In the genomic region with DNA sequence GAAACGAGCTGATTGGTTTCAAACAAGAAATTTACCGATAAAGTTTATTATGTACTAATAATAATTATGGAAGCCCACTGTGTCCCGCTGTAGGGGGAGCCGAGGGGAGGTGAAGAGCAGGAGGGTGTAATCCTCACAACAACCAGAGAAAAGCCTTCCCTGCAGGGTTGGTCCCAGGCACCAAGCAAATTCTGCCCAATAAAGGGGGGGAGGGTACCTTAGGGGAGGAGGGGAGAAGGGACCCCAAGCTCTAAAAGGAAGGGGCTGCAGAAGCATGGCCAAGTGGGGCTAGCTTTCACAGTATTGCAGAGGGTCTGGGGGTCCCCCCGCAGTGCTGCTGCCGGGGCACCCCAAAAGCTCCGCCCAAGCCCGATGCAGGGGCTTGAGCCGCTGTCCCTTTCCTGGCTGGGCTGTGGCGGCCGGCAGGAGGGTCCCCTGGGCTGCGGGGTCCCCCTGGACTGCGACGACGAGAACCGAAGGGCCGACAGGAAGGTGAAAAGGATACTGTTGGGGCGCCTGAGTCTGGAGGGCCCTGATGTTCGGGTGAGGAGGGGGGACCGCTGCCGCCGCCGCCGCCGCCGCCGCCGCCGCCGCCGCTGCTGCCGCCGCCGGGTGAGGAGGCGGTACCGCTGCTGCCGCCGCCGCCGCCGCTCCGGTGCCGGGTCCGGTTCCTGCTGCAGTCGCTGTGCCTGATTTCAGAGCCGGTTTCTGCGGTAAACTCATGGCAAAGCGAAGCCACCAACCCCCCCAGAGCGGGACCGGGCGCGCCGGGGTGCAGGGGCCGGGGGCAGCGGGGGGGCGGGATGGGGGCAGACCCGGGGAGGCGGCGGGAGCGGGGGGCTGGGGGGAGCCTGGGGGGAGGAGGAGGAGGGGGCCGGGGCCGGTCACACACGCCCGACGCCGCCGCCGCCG, we compare ENCODE assay signal across 8 cellular contexts. TPM values are rescaled to one million over a fixed set of nuclear protein-coding genes. Genes with fewer than 3 reads are reported as not detected.
DNase-seq lines count a peak whose midpoint lies in the region; ATAC-seq and TF ChIP-seq lines count a peak whose summit lies in the region.

No MANE protein-coding gene starts in this region.

- peaks cover 24% of the 10 kb centered on the region for H3K36me3 Mint-ChIP-seq in activated CD8-positive, alpha-beta T cell treated with anti-CD3 and anti-CD28 coated beads, Interleukin-2, amount 10 ng/mL, durations not matched to agents 7 days and 5 days (ENCODE audit: low read depth)

- H3K9ac ChIP-seq in endocrine pancreas (ENCODE audit: control insufficient read depth, insufficient read depth, low read length) (peak overlapping the region; percentile 73), muscle layer of colon (ENCODE audit: low read length) (peak overlapping the region; percentile 51)

- no peaks in the 10 kb centered on the region for H3K36me3 ChIP-seq in endocrine pancreas (ENCODE audit: control insufficient read depth, insufficient read depth, low read length)
- no peaks in the 10 kb centered on the region for H3K36me3 ChIP-seq in muscle layer of colon (ENCODE audit: insufficient read depth, low read length)
- no peaks in the 10 kb centered on the region for H3K36me3 ChIP-seq in suprapubic skin

- DNase-seq in Caki2 (ENCODE audit: low read depth) = peak; percentile 27
- DNase-seq in NCI-H1092 treated with DMSO at 0.1 percent for 48 hours (lab: John Stamatoyannopoulos, UW) = peak; percentile 58
- peak; percentile 45 for DNase-seq in activated CD8-positive, alpha-beta T cell treated with anti-CD3 and anti-CD28 coated beads, Interleukin-2, amount 10 ng/mL, durations not matched to agents 7 days and 5 days
- DNase-seq in suprapubic skin (ENCODE audit: low spot score in 2 of 2) = peak; percentile 72 to 78
- DNase-seq in OCI-M2 (lab: John Stamatoyannopoulos, UW; ENCODE audit: unreplicated experiment) = no peak

- in situ Hi-C loops in Caki2 (cut with HindIII; ENCODE audit: low pct_unique_long_range_greater_than_20kb, low sequenced_read_pairs) = no loop called here

- H3K27me3 ChIP-seq in endocrine pancreas (ENCODE audit: control insufficient read depth, insufficient read depth, low read length) = no peaks in the 10 kb centered on the region
- no peaks in the 10 kb centered on the region for H3K27me3 ChIP-seq in muscle layer of colon (ENCODE audit: control insufficient read depth in 1 of 2, insufficient read depth in 2 of 2, low read length in 2 of 2)
- no peaks in the 10 kb centered on the region for H3K27me3 ChIP-seq in suprapubic skin

- peak; percentile 20 for ATAC-seq in GM21723 (IDR thresholded peaks at IDR 0.05; ENCODE audit: unreplicated experiment)
- peak; percentile 18 for ATAC-seq in activated CD8-positive, alpha-beta T cell treated with anti-CD3 and anti-CD28 coated beads, Interleukin-2, amount 10 ng/mL, durations not matched to agents 7 days and 5 days

- no peaks in the 10 kb centered on the region for H3K9me3 Mint-ChIP-seq in activated CD8-positive, alpha-beta T cell treated with anti-CD3 and anti-CD28 coated beads, Interleukin-2, amount 10 ng/mL, durations not matched to agents 7 days and 5 days (ENCODE audit: insufficient read depth)

- H3K4me3 ChIP-seq in endocrine pancreas (ENCODE audit: control insufficient read depth, insufficient read depth, low read length) (peak overlapping the region; percentile 100), muscle layer of colon (ENCODE audit: low read depth in 1 of 2, low read length in 2 of 2) (peak overlapping the region; percentile 73 to 89), suprapubic skin (peak overlapping the region; percentile 90)

- POLR2A ChIA-PET in activated CD8-positive, alpha-beta T cell treated with anti-CD3 and anti-CD28 coated beads, Interleukin-2, amount 10 ng/mL, durations not matched to agents 7 days and 5 days (lab: Charles Lee) = interaction anchor here (0.6 to 1.3 kb wide), 2 partner anchors 388 to 389 kb away, joined by 3 to 5 read pairs; a partner anchor contains a TSS

- TF ChIP-seq EP300 in suprapubic skin (IDR thresholded peaks at IDR 0.05) = no peak

- 0% methylated on average over 4 of the region's 69 CpGs for WGBS in suprapubic skin

- H3K27me3 Mint-ChIP-seq in activated CD8-positive, alpha-beta T cell treated with anti-CD3 and anti-CD28 coated beads, Interleukin-2, amount 10 ng/mL, durations not matched to agents 7 days and 5 days (ENCODE audit: low read depth) = peaks cover 2% of the 10 kb centered on the region

- peak overlapping the region; percentile 88 for H3K27ac Mint-ChIP-seq in activated CD8-positive, alpha-beta T cell treated with anti-CD3 and anti-CD28 coated beads, Interleukin-2, amount 10 ng/mL, durations not matched to agents 7 days and 5 days

- peaks cover 36% of the 10 kb centered on the region for H3K4me1 Mint-ChIP-seq in activated CD8-positive, alpha-beta T cell treated with anti-CD3 and anti-CD28 coated beads, Interleukin-2, amount 10 ng/mL, durations not matched to agents 7 days and 5 days (ENCODE audit: low read depth)

- no peak for TF ChIP-seq CTCF in suprapubic skin (IDR thresholded peaks at IDR 0.05)

- H3K4me3 Mint-ChIP-seq in activated CD8-positive, alpha-beta T cell treated with anti-CD3 and anti-CD28 coated beads, Interleukin-2, amount 10 ng/mL, durations not matched to agents 7 days and 5 days = peak overlapping the region; percentile 82

- CTCF ChIA-PET in activated CD8-positive, alpha-beta T cell treated with anti-CD3 and anti-CD28 coated beads, Interleukin-2, amount 10 ng/mL, durations not matched to agents 7 days and 5 days (lab: Charles Lee) = interaction anchor here (2.5 kb wide), 1 partner anchor 19 kb away, joined by 16 read pairs; no protein-coding TSS in a partner anchor

- H3K27ac ChIP-seq in muscle layer of colon (ENCODE audit: low read depth, low read length) (peak overlapping the region; percentile 97), suprapubic skin (peak overlapping the region; percentile 92)

- H3K4me1 ChIP-seq in endocrine pancreas (ENCODE audit: control insufficient read depth, insufficient read depth, low read length) = peaks cover 17% of the 10 kb centered on the region
- H3K4me1 ChIP-seq in muscle layer of colon (ENCODE audit: insufficient read depth, low read length) = peaks cover 18% of the 10 kb centered on the region
- H3K4me1 ChIP-seq in suprapubic skin = peaks cover 33% of the 10 kb centered on the region

- no peaks in the 10 kb centered on the region for H3K9me3 ChIP-seq in endocrine pancreas (ENCODE audit: control insufficient read depth, low read length)
- H3K9me3 ChIP-seq in muscle layer of colon (ENCODE audit: low read length) = no peaks in the 10 kb centered on the region
- H3K9me3 ChIP-seq in suprapubic skin = no peaks in the 10 kb centered on the region

- TF ChIP-seq POLR2A in suprapubic skin (IDR thresholded peaks at IDR 0.05) = no peak

RNA-seq across cellular contexts. Expression of a gene that starts 0.8 kb away (rescaled TPM):
- total RNA-seq in Caki2 (2014; rRNA removed; shearing (Covaris generic); ENCODE audit: low replicate concordance) = 7.2 and 7.6 TPM in 2 replicates
- total RNA-seq in activated CD8-positive, alpha-beta T cell treated with anti-CD3 and anti-CD28 coated beads, Interleukin-2, amount 10 ng/mL, durations not matched to agents 7 days and 5 days = 10 to 100 TPM; 37.9 to 41.2 TPM
- 10 to 100 TPM; 32.9 to 40.6 (median 39.5) TPM for total RNA-seq in suprapubic skin
